ENCODE assay signal across 8 cellular contexts in genomic region chr9:91191443-91192378, GRCh38.
DNase-seq lines count a peak whose midpoint lies in the region; ATAC-seq, FAIRE-seq and TF ChIP-seq lines count a peak whose summit lies in the region.

No MANE protein-coding gene starts in this region.

- no peaks in the 10 kb centered on the region for H4K20me1 ChIP-seq in astrocyte (ENCODE audit: insufficient read depth, low read length)

- no peak overlapping the region for H3K4me3 ChIP-seq in astrocyte (ENCODE audit: insufficient read depth, low read depth, low read length)

- DNase-seq in astrocyte (ENCODE audit: low read depth) (no peak), progenitor cell of endocrine pancreas (ENCODE audit: low spot score, unreplicated experiment) (no peak), KG1 (lab: John Stamatoyannopoulos, UW) (no peak), HUDEP-2 (lab: John Stamatoyannopoulos, UW; ENCODE audit: unreplicated experiment in 76 of 76) (no peak), kidney glomerular epithelial cell (lab: John Stamatoyannopoulos, UW) (no peak), NCI-H226 (no peak)

- ATAC-seq in GM18907 (IDR thresholded peaks at IDR 0.05; ENCODE audit: unreplicated experiment) (peak; percentile 63), HG03108 (IDR thresholded peaks at IDR 0.05; ENCODE audit: unreplicated experiment) (peak; percentile 47)

- H3K9me3 Mint-ChIP-seq in astrocyte (ENCODE audit: unreplicated experiment) (peaks cover 3% of the 10 kb centered on the region), progenitor cell of endocrine pancreas (ENCODE audit: low read depth) (peaks cover 5% of the 10 kb centered on the region)

- peaks cover 33% of the 10 kb centered on the region for H3K4me1 ChIP-seq in astrocyte (ENCODE audit: insufficient read depth, low read length)

- peak overlapping the region; percentile 94 for H3K4me2 ChIP-seq in astrocyte (ENCODE audit: low read length)

- H3K36me3 ChIP-seq in astrocyte (ENCODE audit: insufficient read depth, low read length) = no peaks in the 10 kb centered on the region

- no peak for FAIRE-seq in astrocyte (lab: Jason Lieb, UNC)

- H3K4me1 Mint-ChIP-seq in astrocyte (ENCODE audit: low read depth, unreplicated experiment) (peaks cover 16% of the 10 kb centered on the region), progenitor cell of endocrine pancreas (ENCODE audit: low read depth) (peaks cover 21% of the 10 kb centered on the region)

- no peaks in the 10 kb centered on the region for H3K9me3 ChIP-seq in astrocyte (ENCODE audit: insufficient read depth, low read depth, low read length)

- peak overlapping the region; percentile 75 for H3K9ac ChIP-seq in astrocyte (ENCODE audit: low read length)

- peak overlapping the region; percentile 14 for H2AFZ ChIP-seq in astrocyte (ENCODE audit: low read depth, low read length)

- H3K4me3 Mint-ChIP-seq in astrocyte (ENCODE audit: unreplicated experiment) = peak overlapping the region; percentile 66
- H3K4me3 Mint-ChIP-seq in progenitor cell of endocrine pancreas (ENCODE audit: low read depth) = peak overlapping the region; percentile 12

- peak overlapping the region; percentile 90 for H3K27ac ChIP-seq in astrocyte (ENCODE audit: low read depth, low read length)

- TF ChIP-seq CTCF in astrocyte (IDR thresholded peaks at IDR 0.05; ENCODE audit: insufficient read depth, low read depth, low read length) (no peak), progenitor cell of endocrine pancreas (IDR thresholded peaks at IDR 0.05; ENCODE audit: unreplicated experiment) (no peak)

- H3K27me3 ChIP-seq in astrocyte (ENCODE audit: insufficient read depth, low read length) = no peaks in the 10 kb centered on the region

- H3K79me2 ChIP-seq in astrocyte (ENCODE audit: insufficient read depth, low read length) = no peaks in the 10 kb centered on the region

- H3K36me3 Mint-ChIP-seq in astrocyte (ENCODE audit: low read depth, unreplicated experiment) (no peaks in the 10 kb centered on the region), progenitor cell of endocrine pancreas (ENCODE audit: insufficient read depth) (no peaks in the 10 kb centered on the region)

- peak overlapping the region; percentile 97 for H3K27ac Mint-ChIP-seq in astrocyte (ENCODE audit: unreplicated experiment)
- peak overlapping the region; percentile 87 for H3K27ac Mint-ChIP-seq in progenitor cell of endocrine pancreas

- H3K27me3 Mint-ChIP-seq in astrocyte (ENCODE audit: low read depth, unreplicated experiment) = peaks cover 6% of the 10 kb centered on the region
- H3K27me3 Mint-ChIP-seq in progenitor cell of endocrine pancreas = no peaks in the 10 kb centered on the region
